In genomic region chr2:112623913-112624777, GRCh38 we compare ENCODE assay signal across 8 cellular contexts. TPM values are rescaled to one million over a fixed set of nuclear protein-coding genes. Genes with fewer than 3 reads are reported as not detected.
DNase-seq lines count a peak whose midpoint lies in the region; ATAC-seq and TF ChIP-seq lines count a peak whose summit lies in the region.

No MANE protein-coding gene starts in this region.

- peaks cover 4% of the 10 kb centered on the region for H3K4me1 Mint-ChIP-seq in mesothelial cell of epicardium

- no peak overlapping the region for H3K4me3 ChIP-seq in IMR-90 (ENCODE audit: insufficient read depth, low read depth, low read length)

- 0 out of 2 replicates have a peak overlapping the region, but pooled peaks have one; percentile 36 for H3K14ac ChIP-seq in IMR-90 (replicated peaks; ENCODE audit: low read depth, low read length)

- dilution Hi-C loops in IMR-90 (cut with HindIII; ENCODE audit: low sequenced_read_pairs, unreplicated experiment) = no loop called here

- H3K56ac ChIP-seq in IMR-90 (ENCODE audit: extremely low read depth, insufficient read depth, low read length) = no peak overlapping the region

- in situ Hi-C loops in IMR-90 (cut with MboI; ENCODE audit: low sequenced_read_pairs) = loop anchor here (10.0 kb wide), 1 partner anchor 321 kb away; no protein-coding TSS in a partner anchor

- H3K9me3 Mint-ChIP-seq in mesothelial cell of epicardium = no peaks in the 10 kb centered on the region

- no peak overlapping the region for H4K91ac ChIP-seq in IMR-90 (ENCODE audit: insufficient read depth, low read depth, low read length)

- no peak overlapping the region for H3K23ac ChIP-seq in IMR-90 (ENCODE audit: low read depth, low read length)

- H4K20me1 ChIP-seq in IMR-90 (ENCODE audit: insufficient read depth, low read length) = no peaks in the 10 kb centered on the region; the same call in 1 of the 2 replicates

- no peaks in the 10 kb centered on the region for H3K36me3 ChIP-seq in IMR-90 (ENCODE audit: control insufficient read depth, insufficient read depth, low read length)

- H4K5ac ChIP-seq in IMR-90 (ENCODE audit: low read depth, low read length) = no peak overlapping the region

- TF ChIP-seq RAD21 in IMR-90 (IDR thresholded peaks at IDR 0.05; ENCODE audit: low read length) = no peak

- H2AFZ ChIP-seq in IMR-90 (replicated peaks; ENCODE audit: low read length, poor library complexity) = peak overlapping the region; percentile 16

- H3K27ac ChIP-seq in IMR-90 (ENCODE audit: insufficient read depth, low read length) = no peak overlapping the region; the same call in 1 of the 2 replicates

- H4K8ac ChIP-seq in IMR-90 (ENCODE audit: low read depth in 2 of 2, low read length in 2 of 2) = peak overlapping the region in 1 of 2 experiments; percentile 37; a peak in 3 of 4 replicates

- peaks cover 20% of the 10 kb centered on the region for H3K4me1 ChIP-seq in IMR-90 (ENCODE audit: control insufficient read depth, insufficient read depth, low read length)

- peaks cover 18% of the 10 kb centered on the region for H3K9me1 ChIP-seq in IMR-90 (ENCODE audit: insufficient read depth, low read length)

- no CpG with 5 or more reads among the region's 11 CpGs for WGBS in IMR-90 (ENCODE audit: extremely low coverage in 2 of 2, insufficient read length in 1 of 2), 2 experiments

- peak overlapping the region; percentile 58 for H2BK120ac ChIP-seq in IMR-90 (ENCODE audit: low read depth, low read length)

- H2AK5ac ChIP-seq in IMR-90 (ENCODE audit: low read depth, low read length) = peak overlapping the region; percentile 59; the same call in 1 of the 2 replicates

- peak overlapping the region; percentile 64 for H2BK20ac ChIP-seq in IMR-90 (ENCODE audit: low read depth, low read length)

- no peak overlapping the region for H3K9ac ChIP-seq in IMR-90 (ENCODE audit: low read depth, low read length)

- intact Hi-C loops in IMR-90 (cut with micrococcal nuclease) = loop anchor here (10.0 kb wide), 1 partner anchor 321 kb away; no protein-coding TSS in a partner anchor

- peak overlapping the region; percentile 34; the same call in 1 of the 2 replicates for H3K4ac ChIP-seq in IMR-90 (ENCODE audit: low read depth, low read length)

- H3K27me3 Mint-ChIP-seq in mesothelial cell of epicardium (ENCODE audit: low read depth) = peaks cover 5% of the 10 kb centered on the region

- TF ChIP-seq POLR2A in IMR-90 (IDR thresholded peaks at IDR 0.05; ENCODE audit: low read depth, low read length) = no peak

- H3K79me1 ChIP-seq in IMR-90 (ENCODE audit: low read depth in 1 of 2, low read length in 2 of 2) = peaks cover 0 to 9% of the 10 kb centered on the region in 2 experiments; a peak in 1 of 4 replicates

- H2BK5ac ChIP-seq in IMR-90 (ENCODE audit: low read depth, low read length, poor library complexity, severe bottlenecking) = no peak overlapping the region

- no peak overlapping the region for H3K4me2 ChIP-seq in IMR-90 (ENCODE audit: low read depth, low read length)

- peak overlapping the region; percentile 12; the same call in 1 of the 3 replicates for H2BK15ac ChIP-seq in IMR-90 (ENCODE audit: low read depth, low read length)

- TF ChIP-seq CTCF in IMR-90 (conservative IDR thresholded peaks at IDR 0.05; ENCODE audit: low read depth, low read length) (no peak), mesothelial cell of epicardium (IDR thresholded peaks at IDR 0.05; ENCODE audit: unreplicated experiment) (no peak)

- no peak overlapping the region for H3K27ac Mint-ChIP-seq in mesothelial cell of epicardium

- H3K27me3 ChIP-seq in IMR-90 (ENCODE audit: control insufficient read depth, insufficient read depth, low read length) = no peaks in the 10 kb centered on the region

- H3K18ac ChIP-seq in IMR-90 (ENCODE audit: low read depth, low read length) = peak overlapping the region; percentile 8; the same call in 1 of the 2 replicates

- DNase-seq in IMR-90 (peak; percentile 87), fibroblast of gingiva (ENCODE audit: low read depth) (peak; percentile 45), putamen (ENCODE audit: low spot score) (no peak), mesothelial cell of epicardium (ENCODE audit: low spot score in 2 of 2, unreplicated experiment in 2 of 2) (no peak), DMS53 treated with DMSO at 0.1 percent for 48 hours (lab: John Stamatoyannopoulos, UW; ENCODE audit: unreplicated experiment) (no peak)
- DNase-seq in activated CD8-positive, alpha-beta memory T cell treated with anti-CD3 and anti-CD28 coated beads for 4 hours (ENCODE audit: low read depth in 2 of 2) = peak; percentile 55 to 60
- DNase-seq in stimulated activated CD4-positive, alpha-beta T cell treated with anti-CD3 and anti-CD28 coated beads, Interleukin-2, amount 100 ng/mL, for 4 hours (ENCODE audit: low read depth) = peak; percentile 70

- no peaks in the 10 kb centered on the region for H3K36me3 Mint-ChIP-seq in mesothelial cell of epicardium

- no peak overlapping the region for H3K4me3 Mint-ChIP-seq in mesothelial cell of epicardium

- no peaks in the 10 kb centered on the region for H3K9me3 ChIP-seq in IMR-90 (ENCODE audit: control insufficient read depth, insufficient read depth, low read length)

- POLR2A ChIA-PET in IMR-90 (lab: Charles Lee; ENCODE audit: unreplicated experiment) = interaction anchor here (0.6 kb wide), 1 partner anchor 38 kb away, joined by 3 read pairs; no protein-coding TSS in a partner anchor

- H2AK9ac ChIP-seq in IMR-90 (replicated peaks; ENCODE audit: low read depth, low read length, poor library complexity) = peak overlapping the region; percentile 47

- peak; percentile 89 for ATAC-seq in GM19351 (IDR thresholded peaks at IDR 0.05; ENCODE audit: unreplicated experiment)
- ATAC-seq in IMR-90 (ENCODE audit: low read depth) = peak; percentile 8; the same call in 1 of the 2 replicates

- no TSS peak for BruUV-seq in IMR-90 (replicated peaks; lab: Mats Ljungman, UMichigan)

- CTCF ChIA-PET in IMR-90 (lab: Yijun Ruan, JAX) = interaction anchor here (0.6 to 3.0 kb wide), 5 partner anchors 16 to 125 kb away, joined by 3 to 8 read pairs (median 3); no protein-coding TSS in a partner anchor

TF ChIP-seq in IMR-90, 13 proteins besides CTCF, POLR2A, EP300 and RAD21:
- TF ChIP-seq USF2 (IDR thresholded peaks at IDR 0.05; ENCODE audit: low read depth, low read length) = no peak
- TF ChIP-seq MXI1 (IDR thresholded peaks at IDR 0.05; ENCODE audit: borderline replicate concordance, low read depth, low read length) = no peak
- no peak for TF ChIP-seq ELK1 (IDR thresholded peaks at IDR 0.05; ENCODE audit: borderline replicate concordance, low read depth, low read length)
- TF ChIP-seq MAFK (IDR thresholded peaks at IDR 0.05; ENCODE audit: low read depth, low read length) = no peak
- no peak for TF ChIP-seq NFE2L2 (IDR thresholded peaks at IDR 0.05; ENCODE audit: low read depth, low read length)
- TF ChIP-seq FOS (IDR thresholded peaks at IDR 0.05; ENCODE audit: low read depth, low read length) = peak; percentile 64
- TF ChIP-seq RFX5 (IDR thresholded peaks at IDR 0.05; ENCODE audit: low read depth, low read length) = no peak
- TF ChIP-seq BHLHE40 (IDR thresholded peaks at IDR 0.05; ENCODE audit: low read depth, low read length) = 0 out of 2 replicates have a peak, but pooled peaks have one; percentile 20
- no peak for TF ChIP-seq RCOR1 (IDR thresholded peaks at IDR 0.05; ENCODE audit: insufficient replicate concordance, low read length)
- TF ChIP-seq SMC3 (IDR thresholded peaks at IDR 0.05; ENCODE audit: low read depth, low read length) = no peak
- peak; percentile 45; the same call in 1 of the 2 replicates for TF ChIP-seq MAZ (IDR thresholded peaks at IDR 0.05; ENCODE audit: borderline replicate concordance, low read depth, low read length)
- TF ChIP-seq CEBPB (IDR thresholded peaks at IDR 0.05; ENCODE audit: low read depth, low read length) = no peak
- TF ChIP-seq CHD1 (IDR thresholded peaks at IDR 0.05; ENCODE audit: low read depth, low read length) = no peak

RNA-seq across cellular contexts. Expression of gene SLC20A1, which starts 21.6 kb away (rescaled TPM):
- 94.1 and 123 TPM in 2 replicates for total RNA-seq in IMR-90 (2012; rRNA removed)
- polyA plus RNA-seq in IMR-90 (2012; rRNA removed) = 72.3 and 93.6 TPM in 2 replicates
- polyA plus RNA-seq in IMR-90 (2012; cell fraction: cytosol; rRNA removed) = 20.4 and 27.2 TPM in 2 replicates
- polyA plus RNA-seq in IMR-90 (2012; cell fraction: nucleus; rRNA removed; ENCODE audit: low replicate concordance) = 27.1 and 155 TPM in 2 replicates
- total RNA-seq in mesothelial cell of epicardium = 41.6 to 46.9 TPM (median 46.3 TPM) in 3 replicates

RNA-seq across cellular contexts. Expression of gene CHCHD5, which starts 39.7 kb away (rescaled TPM):
- total RNA-seq in IMR-90 (2012; rRNA removed) = 4.8 and 8.1 TPM in 2 replicates
- 40.1 and 46.2 TPM in 2 replicates for polyA plus RNA-seq in IMR-90 (2012; rRNA removed)
- polyA plus RNA-seq in IMR-90 (2012; cell fraction: cytosol; rRNA removed) = 79.8 and 84.7 TPM in 2 replicates
- polyA plus RNA-seq in IMR-90 (2012; cell fraction: nucleus; rRNA removed; ENCODE audit: low replicate concordance) = 19.4 and 30.5 TPM in 2 replicates
- 32.3 to 33.2 TPM (median 32.4 TPM) in 3 replicates for total RNA-seq in mesothelial cell of epicardium

Comparison
In these comparisons a context has a peak if more than half of its experiments do, and no peak if none do; other contexts are left out.
1. DNase-seq: peak in IMR-90 (single experiment), activated CD8-positive, alpha-beta memory T cell treated with anti-CD3 and anti-CD28 coated beads for 4 hours (2 of 2), fibroblast of gingiva (single experiment) and stimulated activated CD4-positive, alpha-beta T cell treated with anti-CD3 and anti-CD28 coated beads, Interleukin-2, amount 100 ng/mL, for 4 hours (single experiment); none in putamen (single experiment), mesothelial cell of epicardium (0 of 2) and DMS53 treated with DMSO at 0.1 percent for 48 hours (single experiment).